Comparison of ENCODE assay signal across 6 cellular contexts in genomic region chr19:54219702-54220101, GRCh38. TPM values are rescaled to one million over a fixed set of nuclear protein-coding genes. Genes with fewer than 3 reads are reported as not detected.
"Had no signal": no experiment of that assay in that cellular context is flagged by ENCODE, and none has a peak within 500 bp of the region (broad histone marks: within the 10 kb centered on the region; RNA-seq: fewer than 3 reads in every experiment).

No MANE protein-coding gene starts in this region.

RNA-seq across cellular contexts. Expression of gene LILRB3, which starts 3.1 kb away (rescaled TPM):
- total RNA-seq: activated CD4-positive, alpha-beta T cell treated with anti-CD3 and anti-CD28 coated beads for 36 hours; bronchial epithelial cell; chondrocyte; WTC11 had no signal

RNA-seq across cellular contexts. Expression of gene LILRA6, which starts 22.9 kb away (rescaled TPM):
- total RNA-seq: activated CD4-positive, alpha-beta T cell treated with anti-CD3 and anti-CD28 coated beads for 36 hours; activated CD8-positive, alpha-beta memory T cell treated with anti-CD3 and anti-CD28 coated beads, Interleukin-2, amount 10 ng/mL, durations not matched to agents 7 days and 5 days; activated T-helper 2 cell treated with anti-CD3 and anti-CD28 coated beads, Interferon-gamma antibody, Interleukin-2, Interleukin-4, amounts not matched to agents 10 μg/mL and 5 μg/mL and 100 μg/mL, durations not matched to agents 14 hours and 24 hours and 36 hours; bronchial epithelial cell; chondrocyte; WTC11 had no signal
